Comparison of ENCODE assay signal across 1 cellular context in the genomic region with DNA sequence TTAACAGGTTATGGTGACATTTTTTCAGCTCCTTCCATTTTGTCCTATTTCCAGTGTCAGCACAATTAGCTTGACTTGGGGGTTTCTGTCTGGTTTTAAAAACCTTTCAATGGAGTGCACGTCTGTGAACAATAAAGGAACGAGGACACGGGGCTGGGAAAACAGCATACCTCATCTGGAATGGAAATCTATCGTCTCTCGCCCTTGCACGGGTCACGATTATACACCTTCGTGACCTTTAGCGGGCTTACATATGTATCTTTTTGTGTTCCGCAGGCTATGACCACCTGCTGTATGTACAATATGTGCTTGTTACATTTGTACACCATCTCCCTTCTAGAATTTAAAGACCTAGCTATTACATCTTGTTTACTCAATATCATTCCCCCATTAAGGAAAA.
TF ChIP-seq lines count a peak whose summit lies in the region.

No MANE protein-coding gene starts in this region.

TF ChIP-seq in GM12878, 131 proteins besides CTCF, POLR2A, EP300 and RAD21 (continued from another document):
- TF ChIP-seq BCL3 (IDR thresholded peaks at IDR 0.05; ENCODE audit: borderline replicate concordance, insufficient read depth, low read depth, low read length, poor library complexity, severe bottlenecking): no peak
- TF ChIP-seq, protein P1, sequence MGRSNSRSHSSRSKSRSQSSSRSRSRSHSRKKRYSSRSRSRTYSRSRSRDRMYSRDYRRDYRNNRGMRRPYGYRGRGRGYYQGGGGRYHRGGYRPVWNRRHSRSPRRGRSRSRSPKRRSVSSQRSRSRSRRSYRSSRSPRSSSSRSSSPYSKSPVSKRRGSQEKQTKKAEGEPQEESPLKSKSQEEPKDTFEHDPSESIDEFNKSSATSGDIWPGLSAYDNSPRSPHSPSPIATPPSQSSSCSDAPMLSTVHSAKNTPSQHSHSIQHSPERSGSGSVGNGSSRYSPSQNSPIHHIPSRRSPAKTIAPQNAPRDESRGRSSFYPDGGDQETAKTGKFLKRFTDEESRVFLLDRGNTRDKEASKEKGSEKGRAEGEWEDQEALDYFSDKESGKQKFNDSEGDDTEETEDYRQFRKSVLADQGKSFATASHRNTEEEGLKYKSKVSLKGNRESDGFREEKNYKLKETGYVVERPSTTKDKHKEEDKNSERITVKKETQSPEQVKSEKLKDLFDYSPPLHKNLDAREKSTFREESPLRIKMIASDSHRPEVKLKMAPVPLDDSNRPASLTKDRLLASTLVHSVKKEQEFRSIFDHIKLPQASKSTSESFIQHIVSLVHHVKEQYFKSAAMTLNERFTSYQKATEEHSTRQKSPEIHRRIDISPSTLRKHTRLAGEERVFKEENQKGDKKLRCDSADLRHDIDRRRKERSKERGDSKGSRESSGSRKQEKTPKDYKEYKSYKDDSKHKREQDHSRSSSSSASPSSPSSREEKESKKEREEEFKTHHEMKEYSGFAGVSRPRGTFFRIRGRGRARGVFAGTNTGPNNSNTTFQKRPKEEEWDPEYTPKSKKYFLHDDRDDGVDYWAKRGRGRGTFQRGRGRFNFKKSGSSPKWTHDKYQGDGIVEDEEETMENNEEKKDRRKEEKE (IDR thresholded peaks at IDR 0.05): no peak
- TF ChIP-seq, protein P2, sequence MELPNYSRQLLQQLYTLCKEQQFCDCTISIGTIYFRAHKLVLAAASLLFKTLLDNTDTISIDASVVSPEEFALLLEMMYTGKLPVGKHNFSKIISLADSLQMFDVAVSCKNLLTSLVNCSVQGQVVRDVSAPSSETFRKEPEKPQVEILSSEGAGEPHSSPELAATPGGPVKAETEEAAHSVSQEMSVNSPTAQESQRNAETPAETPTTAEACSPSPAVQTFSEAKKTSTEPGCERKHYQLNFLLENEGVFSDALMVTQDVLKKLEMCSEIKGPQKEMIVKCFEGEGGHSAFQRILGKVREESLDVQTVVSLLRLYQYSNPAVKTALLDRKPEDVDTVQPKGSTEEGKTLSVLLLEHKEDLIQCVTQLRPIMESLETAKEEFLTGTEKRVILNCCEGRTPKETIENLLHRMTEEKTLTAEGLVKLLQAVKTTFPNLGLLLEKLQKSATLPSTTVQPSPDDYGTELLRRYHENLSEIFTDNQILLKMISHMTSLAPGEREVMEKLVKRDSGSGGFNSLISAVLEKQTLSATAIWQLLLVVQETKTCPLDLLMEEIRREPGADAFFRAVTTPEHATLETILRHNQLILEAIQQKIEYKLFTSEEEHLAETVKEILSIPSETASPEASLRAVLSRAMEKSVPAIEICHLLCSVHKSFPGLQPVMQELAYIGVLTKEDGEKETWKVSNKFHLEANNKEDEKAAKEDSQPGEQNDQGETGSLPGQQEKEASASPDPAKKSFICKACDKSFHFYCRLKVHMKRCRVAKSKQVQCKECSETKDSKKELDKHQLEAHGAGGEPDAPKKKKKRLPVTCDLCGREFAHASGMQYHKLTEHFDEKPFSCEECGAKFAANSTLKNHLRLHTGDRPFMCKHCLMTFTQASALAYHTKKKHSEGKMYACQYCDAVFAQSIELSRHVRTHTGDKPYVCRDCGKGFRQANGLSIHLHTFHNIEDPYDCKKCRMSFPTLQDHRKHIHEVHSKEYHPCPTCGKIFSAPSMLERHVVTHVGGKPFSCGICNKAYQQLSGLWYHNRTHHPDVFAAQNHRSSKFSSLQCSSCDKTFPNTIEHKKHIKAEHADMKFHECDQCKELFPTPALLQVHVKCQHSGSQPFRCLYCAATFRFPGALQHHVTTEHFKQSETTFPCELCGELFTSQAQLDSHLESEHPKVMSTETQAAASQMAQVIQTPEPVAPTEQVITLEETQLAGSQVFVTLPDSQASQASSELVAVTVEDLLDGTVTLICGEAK (IDR thresholded peaks at IDR 0.05; ENCODE audit: borderline replicate concordance): no peak
- no peak for TF ChIP-seq STAT3 (IDR thresholded peaks at IDR 0.05; ENCODE audit: low read depth, low read length)
- TF ChIP-seq SKIL (IDR thresholded peaks at IDR 0.05; ENCODE audit: low read depth, poor library complexity, severe bottlenecking): no peak
- no peak for TF ChIP-seq ZNF687 (IDR thresholded peaks at IDR 0.05)
- no peak for TF ChIP-seq NBN (IDR thresholded peaks at IDR 0.05)
- no peak for TF ChIP-seq ZNF274 (IDR thresholded peaks at IDR 0.05; ENCODE audit: insufficient read depth, insufficient read length)
- TF ChIP-seq ATF7 (IDR thresholded peaks at IDR 0.05; ENCODE audit: low read depth): no peak
- no peak for TF ChIP-seq IRF5 (IDR thresholded peaks at IDR 0.05; ENCODE audit: borderline replicate concordance)
- TF ChIP-seq SPI1 (IDR thresholded peaks at IDR 0.05; ENCODE audit: borderline replicate concordance, insufficient read depth, low read depth, low read length): no peak
